16 cellular contexts compared by ENCODE assay signal in the genomic region with DNA sequence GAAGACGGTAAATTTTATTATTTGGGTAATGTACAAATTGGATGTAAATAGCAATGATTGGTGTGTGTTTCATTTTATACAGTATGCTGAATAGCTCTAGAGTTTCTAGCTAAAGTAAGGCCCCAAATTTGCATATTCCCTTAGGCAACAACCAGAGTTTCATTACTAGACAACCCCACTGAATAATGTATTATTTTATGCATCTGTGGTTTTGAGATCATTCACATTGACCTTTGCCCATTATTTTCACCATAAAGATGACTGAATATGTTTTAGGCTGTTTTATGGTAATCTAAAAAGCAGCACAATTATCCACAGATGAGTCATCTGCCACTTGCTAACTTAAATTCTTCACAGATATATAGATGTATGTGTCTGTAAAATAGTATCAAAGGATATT. TPM values are rescaled to one million over a fixed set of nuclear protein-coding genes. Genes with fewer than 3 reads are reported as not detected.
A peak's percentile ranks its signal among the peaks of the same experiment; 100 is the strongest.
DNase-seq lines count a peak whose midpoint lies in the region; ATAC-seq and TF ChIP-seq lines count a peak whose summit lies in the region.
"Had no signal": no experiment of that assay in that cellular context is flagged by ENCODE, and none has a peak within 500 bp of the region (broad histone marks: within the 10 kb centered on the region; RNA-seq: fewer than 3 reads in every experiment).

No MANE protein-coding gene starts in this region.

- POLR2A ChIA-PET in SK-N-SH (lab: Yijun Ruan, JAX): interaction anchor here (0.7 kb wide), 1 partner anchor 8 kb away, joined by 4 read pairs; no protein-coding TSS in a partner anchor
- POLR2A ChIA-PET in activated CD4-positive, alpha-beta memory T cell treated with anti-CD3 and anti-CD28 coated beads for 36 hours (lab: Charles Lee): no interaction called here

- WGBS in SK-N-SH (ENCODE audit: low lambda C conversion rate): 92% methylated on average over 1 of the region's 1 CpG

- peak; percentile 79 for ATAC-seq in GM19463 (IDR thresholded peaks at IDR 0.05; ENCODE audit: unreplicated experiment)
- ATAC-seq in GM21717 (IDR thresholded peaks at IDR 0.05; ENCODE audit: unreplicated experiment): no peak
- ATAC-seq: CD8-positive, alpha-beta T cell; HCT116 had no signal

- H3K4me1 Mint-ChIP-seq in activated CD4-positive, alpha-beta memory T cell treated with anti-CD3 and anti-CD28 coated beads for 36 hours (ENCODE audit: low read depth): peaks cover 9% of the 10 kb centered on the region
- H3K4me1 Mint-ChIP-seq: central memory CD8-positive, alpha-beta T cell had no signal

- H2AFZ ChIP-seq in KMS-11 (ENCODE audit: low read depth) (no peak overlapping the region), SK-N-SH (ENCODE audit: low read depth) (no peak overlapping the region)

- H3K9me2 ChIP-seq in SK-N-SH: no peaks in the 10 kb centered on the region

- H3K79me2 ChIP-seq in KMS-11 (ENCODE audit: insufficient read depth, low read depth) (no peaks in the 10 kb centered on the region), SK-N-SH (ENCODE audit: insufficient read depth) (no peaks in the 10 kb centered on the region)

- no peak overlapping the region for H3K4me3 Mint-ChIP-seq in activated CD4-positive, alpha-beta memory T cell treated with anti-CD3 and anti-CD28 coated beads for 36 hours
- H3K4me3 Mint-ChIP-seq: CD8-positive, alpha-beta T cell; central memory CD8-positive, alpha-beta T cell had no signal

- H3K4me3 ChIP-seq in GM06990 (replicated peaks; ENCODE audit: low read depth, low read length): no peak overlapping the region
- H3K4me3 ChIP-seq in KMS-11 (IDR thresholded peaks at IDR 0.05; ENCODE audit: insufficient read depth, low read depth, low read length): no peak overlapping the region
- no peak overlapping the region for H3K4me3 ChIP-seq in foreskin fibroblast (ENCODE audit: low read depth in 1 of 2, low read length in 2 of 2)
- no peak overlapping the region for H3K4me3 ChIP-seq in SK-N-SH (ENCODE audit: low read depth in 2 of 2, low read length in 1 of 2)
- H3K4me3 ChIP-seq: thyroid gland had no signal

- H4K20me1 ChIP-seq in KMS-11 (ENCODE audit: insufficient read depth) (no peaks in the 10 kb centered on the region), SK-N-SH (ENCODE audit: insufficient read depth) (no peaks in the 10 kb centered on the region)

- peak overlapping the region; percentile 30 for H3K4me2 ChIP-seq in KMS-11
- H3K4me2 ChIP-seq in SK-N-SH: no peak overlapping the region

- TF ChIP-seq RAD21 in SK-N-SH (IDR thresholded peaks at IDR 0.05; ENCODE audit: low read length): no peak

- H3K27me3 ChIP-seq in GM06990 (replicated peaks; ENCODE audit: control insufficient read depth, insufficient read depth, low read length) (no peaks in the 10 kb centered on the region), KMS-11 (ENCODE audit: insufficient read depth, low read depth) (no peaks in the 10 kb centered on the region), SK-N-SH (ENCODE audit: insufficient read depth) (no peaks in the 10 kb centered on the region)
- H3K27me3 ChIP-seq: thyroid gland had no signal

- TF ChIP-seq EP300 in SK-N-SH (IDR thresholded peaks at IDR 0.05; ENCODE audit: borderline replicate concordance in 1 of 2, low read depth in 1 of 2, low read length in 1 of 2): no peak

- CTCF ChIA-PET in SK-N-SH (lab: Yijun Ruan, JAX): interaction anchor here (0.7 kb wide), 1 partner anchor 26 kb away, joined by 3 read pairs; no protein-coding TSS in a partner anchor
- CTCF ChIA-PET in activated CD4-positive, alpha-beta memory T cell treated with anti-CD3 and anti-CD28 coated beads for 36 hours (lab: Charles Lee): no interaction called here

- peaks cover 9% of the 10 kb centered on the region for H3F3A ChIP-seq in SK-N-SH (replicated peaks; ENCODE audit: insufficient read depth)

- no peak overlapping the region for H3K27ac ChIP-seq in KMS-11
- no peak overlapping the region for H3K27ac ChIP-seq in SK-N-SH (ENCODE audit: low read depth in 2 of 2, low read length in 1 of 2)
- H3K27ac ChIP-seq: thyroid gland had no signal

- TF ChIP-seq CTCF in GM06990 (IDR thresholded peaks at IDR 0.05; ENCODE audit: insufficient read depth, low read length, poor library complexity, severe bottlenecking) (no peak), KMS-11 (conservative IDR thresholded peaks at IDR 0.05; ENCODE audit: low read depth, low read length) (no peak), foreskin fibroblast (IDR thresholded peaks at IDR 0.05; ENCODE audit: low read depth, low read length) (no peak), SK-N-SH (IDR thresholded peaks at IDR 0.05) (no peak)

- no peak overlapping the region for H3K27ac Mint-ChIP-seq in activated CD4-positive, alpha-beta memory T cell treated with anti-CD3 and anti-CD28 coated beads for 36 hours
- H3K27ac Mint-ChIP-seq: CD8-positive, alpha-beta T cell had no signal

- H3K36me3 Mint-ChIP-seq in activated CD4-positive, alpha-beta memory T cell treated with anti-CD3 and anti-CD28 coated beads for 36 hours: peaks cover 7% of the 10 kb centered on the region
- H3K36me3 Mint-ChIP-seq: CD8-positive, alpha-beta T cell had no signal

- H3K27me3 Mint-ChIP-seq in activated CD4-positive, alpha-beta memory T cell treated with anti-CD3 and anti-CD28 coated beads for 36 hours: no peaks in the 10 kb centered on the region
- H3K27me3 Mint-ChIP-seq: central memory CD8-positive, alpha-beta T cell had no signal

- no peak overlapping the region for H3K9ac ChIP-seq in KMS-11
- H3K9ac ChIP-seq in SK-N-SH: no peak overlapping the region

- peaks cover 13% of the 10 kb centered on the region for H3K4me1 ChIP-seq in KMS-11 (ENCODE audit: low read depth, poor library complexity, severe bottlenecking)
- H3K4me1 ChIP-seq in SK-N-SH (ENCODE audit: control insufficient read depth in 1 of 2, insufficient read depth in 2 of 2, low read depth in 1 of 2, low read length in 1 of 2): peaks cover 0 to 10% of the 10 kb centered on the region in 2 experiments; a peak in 2 of 4 replicates
- H3K4me1 ChIP-seq: thyroid gland had no signal

- peaks cover 4% of the 10 kb centered on the region for H3K9me3 Mint-ChIP-seq in activated CD4-positive, alpha-beta memory T cell treated with anti-CD3 and anti-CD28 coated beads for 36 hours
- H3K9me3 Mint-ChIP-seq: central memory CD8-positive, alpha-beta T cell had no signal

- intact Hi-C loops in activated CD4-positive, alpha-beta memory T cell treated with anti-CD3 and anti-CD28 coated beads for 36 hours (cut with micrococcal nuclease): no loop called here

- DNase-seq in GM06990 (ENCODE audit: extremely low read depth, insufficient read length): peak; percentile 12
- DNase-seq in foreskin fibroblast: peak; percentile 50 to 77
- no peak for DNase-seq in amniotic stem cell (lab: John Stamatoyannopoulos, UW)
- DNase-seq in SK-N-SH: no peak
- no peak for DNase-seq in activated CD4-positive, alpha-beta memory T cell treated with anti-CD3 and anti-CD28 coated beads for 36 hours
- DNase-seq: activated CD4-positive, alpha-beta T cell treated with anti-CD3 and anti-CD28 coated beads for 4 hours; CD8-positive, alpha-beta T cell; erythroblast; small intestine; T-helper 1 cell; thyroid gland had no signal

- H3K36me3 ChIP-seq in GM06990 (ENCODE audit: control insufficient read depth, insufficient read depth, low read length): no peaks in the 10 kb centered on the region
- H3K36me3 ChIP-seq in KMS-11 (ENCODE audit: insufficient read depth): no peaks in the 10 kb centered on the region
- peaks cover 10 to 51% of the 10 kb centered on the region in 2 experiments for H3K36me3 ChIP-seq in SK-N-SH (replicated peaks in 1 of 2; ENCODE audit: control insufficient read depth in 1 of 2, insufficient read depth in 2 of 2, low read length in 1 of 2)

- H3K9me3 ChIP-seq in SK-N-SH: no peaks in the 10 kb centered on the region
- H3K9me3 ChIP-seq: thyroid gland had no signal

TF ChIP-seq in SK-N-SH, 30 proteins besides CTCF, POLR2A, EP300 and RAD21:
- TF ChIP-seq GATA2 (CRISPR knock-in tag; IDR thresholded peaks at IDR 0.05): no peak
- TF ChIP-seq, protein P1, sequence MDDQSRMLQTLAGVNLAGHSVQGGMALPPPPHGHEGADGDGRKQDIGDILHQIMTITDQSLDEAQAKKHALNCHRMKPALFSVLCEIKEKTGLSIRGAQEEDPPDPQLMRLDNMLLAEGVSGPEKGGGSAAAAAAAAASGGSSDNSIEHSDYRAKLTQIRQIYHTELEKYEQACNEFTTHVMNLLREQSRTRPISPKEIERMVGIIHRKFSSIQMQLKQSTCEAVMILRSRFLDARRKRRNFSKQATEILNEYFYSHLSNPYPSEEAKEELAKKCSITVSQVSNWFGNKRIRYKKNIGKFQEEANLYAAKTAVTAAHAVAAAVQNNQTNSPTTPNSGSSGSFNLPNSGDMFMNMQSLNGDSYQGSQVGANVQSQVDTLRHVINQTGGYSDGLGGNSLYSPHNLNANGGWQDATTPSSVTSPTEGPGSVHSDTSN (IDR thresholded peaks at IDR 0.05): no peak

RNA-seq across cellular contexts. Expression of a gene that starts 44.5 kb away (rescaled TPM):
- polyA plus RNA-seq in SK-N-SH (2012; rRNA removed): 24.1 and 26.3 TPM in 2 replicates
- 33.9 and 51.3 TPM in 2 replicates for polyA plus RNA-seq in SK-N-SH (2012; cell fraction: cytosol; rRNA removed)
- 6.5 and 9.2 TPM in 2 replicates for polyA plus RNA-seq in SK-N-SH (2012; cell fraction: nucleus; rRNA removed)
- 10 to 100 TPM; 14.7 to 15.9 TPM for total RNA-seq in activated CD4-positive, alpha-beta memory T cell treated with anti-CD3 and anti-CD28 coated beads for 36 hours

RNA-seq across cellular contexts. Expression of a gene that starts 51.9 kb away (rescaled TPM):
- 4.3 and 4.7 TPM in 2 replicates for polyA plus RNA-seq in SK-N-SH (2012; rRNA removed)
- 4.9 and 5.4 TPM in 2 replicates for polyA plus RNA-seq in SK-N-SH (2012; cell fraction: cytosol; rRNA removed)
- 6.4 and 9.2 TPM in 2 replicates for polyA plus RNA-seq in SK-N-SH (2012; cell fraction: nucleus; rRNA removed)
- total RNA-seq in activated CD4-positive, alpha-beta memory T cell treated with anti-CD3 and anti-CD28 coated beads for 36 hours: 1 to 10 TPM; 5.3 to 5.9 TPM

Comparison
In these comparisons a context has a peak if more than half of its experiments do, and no peak if none do; other contexts are left out.
1. DNase-seq: peak in GM06990 (single experiment) and foreskin fibroblast (2 of 2); none in amniotic stem cell (single experiment), SK-N-SH (single experiment) and activated CD4-positive, alpha-beta memory T cell treated with anti-CD3 and anti-CD28 coated beads for 36 hours (single experiment).